Comparison of ENCODE assay signal across 9 cellular contexts in the genomic region with DNA sequence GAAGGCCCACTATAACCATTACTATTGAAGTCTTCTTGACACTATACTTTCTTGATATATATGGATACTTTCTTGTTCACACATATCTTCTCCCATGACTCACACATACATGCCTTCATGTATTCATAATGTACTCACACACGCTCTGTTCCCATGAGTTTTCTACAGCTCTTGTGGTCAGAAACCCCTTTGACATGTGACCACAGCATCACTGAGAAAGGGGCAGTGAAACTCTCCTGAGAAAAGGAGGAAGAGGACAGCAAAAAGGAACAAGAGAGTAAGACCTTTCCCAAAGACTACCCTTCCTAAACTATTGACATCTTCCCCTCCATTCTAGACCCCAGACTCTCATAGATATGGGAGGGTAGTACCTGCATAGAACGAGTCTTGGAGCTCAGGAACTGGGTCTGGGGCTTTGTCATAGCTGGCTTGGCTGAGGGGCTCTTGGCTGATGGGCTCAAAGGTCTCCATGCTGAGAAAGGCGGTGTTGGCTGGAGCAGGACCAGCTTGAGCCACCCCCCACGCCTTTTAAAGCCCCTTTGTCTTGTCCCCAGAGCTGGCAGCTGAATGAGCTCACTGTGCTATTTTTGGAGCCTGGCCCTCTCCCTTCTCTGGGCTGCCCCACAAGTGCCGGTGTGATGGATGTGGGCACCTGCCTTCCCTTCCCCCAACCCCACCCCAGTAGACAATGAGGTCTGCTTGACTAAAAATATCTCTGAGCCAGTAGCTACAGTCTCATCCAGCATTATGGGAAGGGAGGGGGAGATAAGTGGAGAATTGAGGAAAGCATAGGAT. TPM values are rescaled to one million over a fixed set of nuclear protein-coding genes. Genes with fewer than 3 reads are reported as not detected.
A peak's percentile ranks its signal among the peaks of the same experiment; 100 is the strongest.
DNase-seq lines count a peak whose midpoint lies in the region; ATAC-seq and TF ChIP-seq lines count a peak whose summit lies in the region.
"Had no signal": no experiment of that assay in that cellular context is flagged by ENCODE, and none has a peak within 500 bp of the region (broad histone marks: within the 10 kb centered on the region; RNA-seq: fewer than 3 reads in every experiment).

No MANE protein-coding gene starts in this region.

- peak overlapping the region; percentile 52 to 92; a peak in 3 of 4 replicates for H4K8ac ChIP-seq in IMR-90 (ENCODE audit: low read depth in 2 of 2, low read length in 2 of 2)

- intact Hi-C loops in IMR-90 (cut with micrococcal nuclease): no loop called here
- intact Hi-C loops in natural killer cell (cut with micrococcal nuclease): no loop called here

- peak overlapping the region; percentile 99 for H4K91ac ChIP-seq in IMR-90 (ENCODE audit: insufficient read depth, low read depth, low read length)

- H3K79me2 ChIP-seq in hepatocyte: no peaks in the 10 kb centered on the region

- peaks cover 25% of the 10 kb centered on the region for H3K9me1 ChIP-seq in IMR-90 (ENCODE audit: insufficient read depth, low read length)

- peak overlapping the region; percentile 31; the same call in 1 of the 2 replicates for H2AK5ac ChIP-seq in IMR-90 (ENCODE audit: low read depth, low read length)

- H3K23ac ChIP-seq in IMR-90 (ENCODE audit: low read depth, low read length): peak overlapping the region; percentile 99

- dilution Hi-C loops in IMR-90 (cut with HindIII; ENCODE audit: low sequenced_read_pairs, unreplicated experiment): no loop called here

- ATAC-seq in IMR-90 (ENCODE audit: low read depth) (peak; percentile 33), HG02973 (IDR thresholded peaks at IDR 0.05; ENCODE audit: unreplicated experiment) (no peak), natural killer cell (no peak)

- no TSS peak for BruUV-seq in IMR-90 (replicated peaks; lab: Mats Ljungman, UMichigan)

- peak overlapping the region; percentile 99 for H2BK20ac ChIP-seq in IMR-90 (ENCODE audit: low read depth, low read length)

- no peak overlapping the region for H3K4me3 Mint-ChIP-seq in natural killer cell

- TF ChIP-seq CTCF in GM13976 (IDR thresholded peaks at IDR 0.05; ENCODE audit: borderline replicate concordance, control extremely low read depth, extremely low read depth, insufficient read depth, missing control alignments): no peak
- TF ChIP-seq CTCF in IMR-90 (conservative IDR thresholded peaks at IDR 0.05; ENCODE audit: low read depth, low read length): no peak
- no peak for TF ChIP-seq CTCF in cardiac fibroblast (IDR thresholded peaks at IDR 0.05; ENCODE audit: low read depth, low read length)
- TF ChIP-seq CTCF in natural killer cell (IDR thresholded peaks at IDR 0.05): no peak
- no peak for TF ChIP-seq CTCF in hepatocyte (IDR thresholded peaks at IDR 0.05; ENCODE audit: poor library complexity)

- H3K27ac Mint-ChIP-seq in natural killer cell: peak overlapping the region in 1 of 2 donors; percentile 7

- peak overlapping the region; percentile 60 for H2AFZ ChIP-seq in IMR-90 (replicated peaks; ENCODE audit: low read length, poor library complexity)
- no peak overlapping the region for H2AFZ ChIP-seq in hepatocyte

- H3K27ac ChIP-seq in IMR-90 (ENCODE audit: insufficient read depth, low read length) (peak overlapping the region; percentile 69), hepatocyte (no peak overlapping the region)

- H3K27me3 ChIP-seq in IMR-90 (ENCODE audit: control insufficient read depth, insufficient read depth, low read length): no peaks in the 10 kb centered on the region
- H3K27me3 ChIP-seq in hepatocyte: no peaks in the 10 kb centered on the region

- no peaks in the 10 kb centered on the region for H3K9me2 ChIP-seq in hepatocyte (replicated peaks; ENCODE audit: insufficient read depth)

- H3K36me3 ChIP-seq in IMR-90 (ENCODE audit: control insufficient read depth, insufficient read depth, low read length) (no peaks in the 10 kb centered on the region), hepatocyte (replicated peaks; ENCODE audit: insufficient read depth, low read depth) (no peaks in the 10 kb centered on the region)

- no peaks in the 10 kb centered on the region for H3K36me3 Mint-ChIP-seq in natural killer cell

- no peak for TF ChIP-seq POLR2A in IMR-90 (IDR thresholded peaks at IDR 0.05; ENCODE audit: low read depth, low read length)

- in situ Hi-C loops in GM13976 (cut with MboI; ENCODE audit: low sequenced_read_pairs, unreplicated experiment): no loop called here
- in situ Hi-C loops in IMR-90 (cut with MboI; ENCODE audit: low sequenced_read_pairs): no loop called here

- H3K14ac ChIP-seq in IMR-90 (replicated peaks; ENCODE audit: low read depth, low read length): peak overlapping the region; percentile 99

- 0 out of 2 replicates have a peak, but pooled peaks have one; percentile 8 for TF ChIP-seq RAD21 in IMR-90 (IDR thresholded peaks at IDR 0.05; ENCODE audit: low read length)

- peak overlapping the region; percentile 51; the same call in 1 of the 2 replicates for H3K56ac ChIP-seq in IMR-90 (ENCODE audit: extremely low read depth, insufficient read depth, low read length)

- CTCF ChIA-PET in IMR-90 (lab: Yijun Ruan, JAX): no interaction called here

- peak overlapping the region; percentile 18; the same call in 1 of the 2 replicates for H3K9ac ChIP-seq in IMR-90 (ENCODE audit: low read depth, low read length)

- H3K4me1 Mint-ChIP-seq in natural killer cell: peaks cover 0 to 19% of the 10 kb centered on the region in 2 donors

- peaks cover 0 to 14% of the 10 kb centered on the region in 2 experiments; a peak in 2 of 4 replicates for H3K79me1 ChIP-seq in IMR-90 (ENCODE audit: low read depth in 1 of 2, low read length in 2 of 2)

- no peaks in the 10 kb centered on the region for H4K20me1 ChIP-seq in IMR-90 (ENCODE audit: insufficient read depth, low read length)
- H4K20me1 ChIP-seq in hepatocyte (ENCODE audit: insufficient read depth, poor library complexity, severe bottlenecking): no peaks in the 10 kb centered on the region

- H3K4me3 ChIP-seq in IMR-90 (ENCODE audit: insufficient read depth, low read depth, low read length) (no peak overlapping the region), cardiac fibroblast (replicated peaks in 1 of 2; ENCODE audit: low read depth in 2 of 2, low read length in 2 of 2) (no peak overlapping the region), hepatocyte (no peak overlapping the region)

- H3K4ac ChIP-seq in IMR-90 (ENCODE audit: low read depth, low read length): peak overlapping the region; percentile 99

- WGBS in IMR-90 (ENCODE audit: extremely low coverage in 2 of 2, insufficient read length in 1 of 2), 2 experiments: 100% methylated on average over 1 of the region's 5 CpGs; no CpG with 5 or more reads in 1 of the 2 experiments
- 89% methylated on average over 5 of the region's 5 CpGs for WGBS in hepatocyte (ENCODE audit: low lambda C conversion rate, missing lambda C conversion rate)

- H3K9me3 ChIP-seq in IMR-90 (ENCODE audit: control insufficient read depth, insufficient read depth, low read length) (no peaks in the 10 kb centered on the region), hepatocyte (ENCODE audit: low read depth) (no peaks in the 10 kb centered on the region)

- H4K5ac ChIP-seq in IMR-90 (ENCODE audit: low read depth, low read length): peak overlapping the region; percentile 79; the same call in 1 of the 2 replicates

- H3K18ac ChIP-seq in IMR-90 (ENCODE audit: low read depth, low read length): peak overlapping the region; percentile 86; the same call in 1 of the 2 replicates

- DNase-seq in GM13976 (ENCODE audit: low spot score) (peak; percentile 70), IMR-90 (peak; percentile 97), cardiac fibroblast (ENCODE audit: low read depth in 2 of 2) (peak; percentile 46 to 86), pons (ENCODE audit: low spot score) (peak; percentile 72), natural killer cell (no peak), hepatocyte (ENCODE audit: low spot score) (no peak), SK-N-DZ (ENCODE audit: low spot score) (no peak)
- DNase-seq: foreskin melanocyte had no signal

- H2BK120ac ChIP-seq in IMR-90 (ENCODE audit: low read depth, low read length): peak overlapping the region; percentile 99

- H3K27me3 Mint-ChIP-seq in natural killer cell (ENCODE audit: low read depth in 2 of 2): no peaks in the 10 kb centered on the region

- peak overlapping the region; percentile 99 for H2BK15ac ChIP-seq in IMR-90 (ENCODE audit: low read depth, low read length)

- H3K4me1 ChIP-seq in IMR-90 (ENCODE audit: control insufficient read depth, insufficient read depth, low read length): peaks cover 23% of the 10 kb centered on the region
- peaks cover 10% of the 10 kb centered on the region for H3K4me1 ChIP-seq in hepatocyte (ENCODE audit: insufficient read depth)

- POLR2A ChIA-PET in IMR-90 (lab: Charles Lee; ENCODE audit: unreplicated experiment): no interaction called here

- peak overlapping the region; percentile 7; the same call in 1 of the 2 replicates for H3K4me2 ChIP-seq in IMR-90 (ENCODE audit: low read depth, low read length)
- H3K4me2 ChIP-seq in hepatocyte: no peak overlapping the region

- H2BK5ac ChIP-seq in IMR-90 (ENCODE audit: low read depth, low read length, poor library complexity, severe bottlenecking): peak overlapping the region; percentile 99

- no peaks in the 10 kb centered on the region for H3K9me3 Mint-ChIP-seq in natural killer cell

- H2AK9ac ChIP-seq in IMR-90 (replicated peaks; ENCODE audit: low read depth, low read length, poor library complexity): peak overlapping the region; percentile 99

RNA-seq across cellular contexts. Expression of a gene that starts 5.1 kb away (rescaled TPM):
- total RNA-seq in IMR-90 (2012; rRNA removed): under 0.01 and 0.18 TPM in 2 replicates
- 0.62 and 0.75 TPM in 2 replicates for polyA plus RNA-seq in IMR-90 (2012; rRNA removed)
- 0.41 and 0.60 TPM in 2 replicates for polyA plus RNA-seq in IMR-90 (2012; cell fraction: cytosol; rRNA removed)
- polyA plus RNA-seq in IMR-90 (2012; cell fraction: nucleus; rRNA removed; ENCODE audit: low replicate concordance): 0.53 and 0.86 TPM in 2 replicates
- not detected for total RNA-seq in natural killer cell
- total RNA-seq in hepatocyte: not detected in 2 replicates
- 0.40 TPM in 1 of 2 replicates, not detected in the other for polyA plus RNA-seq in hepatocyte
- not detected in 2 replicates for polyA plus RNA-seq in SK-N-DZ (2014; cell fraction: cytosol; rRNA removed)
- polyA plus RNA-seq in SK-N-DZ (2014; cell fraction: nucleus; rRNA removed): 0.03 and 0.12 TPM in 2 replicates

RNA-seq across cellular contexts. Expression of a gene that starts 9.5 kb away (rescaled TPM):
- total RNA-seq in IMR-90 (2012; rRNA removed) (under 0.01 and 0.18 TPM in 2 replicates), natural killer cell (not detected), hepatocyte (0.20 and 0.50 TPM in 2 replicates)
- polyA plus RNA-seq in IMR-90 (2012; rRNA removed) (0.27 and 0.29 TPM in 2 replicates), hepatocyte (0.44 and 1.3 TPM in 2 replicates)
- 0.15 and 0.24 TPM in 2 replicates for polyA plus RNA-seq in IMR-90 (2012; cell fraction: cytosol; rRNA removed)
- polyA plus RNA-seq in IMR-90 (2012; cell fraction: nucleus; rRNA removed; ENCODE audit: low replicate concordance): 0.04 and 0.10 TPM in 2 replicates
- 0.73 and 1.9 TPM in 2 replicates for polyA plus RNA-seq in SK-N-DZ (2014; cell fraction: cytosol; rRNA removed)
- polyA plus RNA-seq in SK-N-DZ (2014; cell fraction: nucleus; rRNA removed): 0.15 and 0.83 TPM in 2 replicates

RNA-seq across cellular contexts. Expression of a gene that starts 47.2 kb away (rescaled TPM):
- total RNA-seq in IMR-90 (2012; rRNA removed) (1.4 and 1.8 TPM in 2 replicates), natural killer cell (10 to 100 TPM in 1 of 3 donors, 1 to 10 TPM in 2; 8.4 to 14.6 (median 9.4) TPM), hepatocyte (3.6 and 5.5 TPM in 2 replicates)
- polyA plus RNA-seq in IMR-90 (2012; rRNA removed) (4.1 TPM in 2 replicates), hepatocyte (1.9 and 2.4 TPM in 2 replicates)
- polyA plus RNA-seq in IMR-90 (2012; cell fraction: cytosol; rRNA removed): 1.2 and 1.5 TPM in 2 replicates
- polyA plus RNA-seq in IMR-90 (2012; cell fraction: nucleus; rRNA removed; ENCODE audit: low replicate concordance): 32.0 and 39.3 TPM in 2 replicates
- 2.0 and 11.4 TPM in 2 replicates for polyA plus RNA-seq in SK-N-DZ (2014; cell fraction: cytosol; rRNA removed)
- polyA plus RNA-seq in SK-N-DZ (2014; cell fraction: nucleus; rRNA removed): 14.0 and 24.7 TPM in 2 replicates

RNA-seq across cellular contexts. Expression of a gene that starts 59.6 kb away (rescaled TPM):
- total RNA-seq in IMR-90 (2012; rRNA removed) (7.9 and 8.9 TPM in 2 replicates), natural killer cell (10 to 100 TPM in 1 of 3 donors, 1 to 10 TPM in 2; 4.4 to 10.2 (median 5.5) TPM), hepatocyte (61.6 and 83.4 TPM in 2 replicates)
- polyA plus RNA-seq in IMR-90 (2012; rRNA removed) (4.0 and 4.5 TPM in 2 replicates), hepatocyte (13.2 and 19.4 TPM in 2 replicates)
- polyA plus RNA-seq in IMR-90 (2012; cell fraction: cytosol; rRNA removed): 1.1 and 1.8 TPM in 2 replicates
- polyA plus RNA-seq in IMR-90 (2012; cell fraction: nucleus; rRNA removed; ENCODE audit: low replicate concordance): 4.1 and 7.2 TPM in 2 replicates
- 13.0 and 22.3 TPM in 2 replicates for polyA plus RNA-seq in SK-N-DZ (2014; cell fraction: cytosol; rRNA removed)
- polyA plus RNA-seq in SK-N-DZ (2014; cell fraction: nucleus; rRNA removed): 17.2 and 21.1 TPM in 2 replicates

Comparison
In these comparisons a context has a peak if more than half of its experiments do, and no peak if none do; other contexts are left out.
1. DNase-seq: peak in GM13976 (single experiment), IMR-90 (single experiment), cardiac fibroblast (2 of 2) and pons (single experiment); none in natural killer cell (single experiment), hepatocyte (single experiment) and SK-N-DZ (single experiment).